ENCODE assay signal across 9 cellular contexts in the genomic region with DNA sequence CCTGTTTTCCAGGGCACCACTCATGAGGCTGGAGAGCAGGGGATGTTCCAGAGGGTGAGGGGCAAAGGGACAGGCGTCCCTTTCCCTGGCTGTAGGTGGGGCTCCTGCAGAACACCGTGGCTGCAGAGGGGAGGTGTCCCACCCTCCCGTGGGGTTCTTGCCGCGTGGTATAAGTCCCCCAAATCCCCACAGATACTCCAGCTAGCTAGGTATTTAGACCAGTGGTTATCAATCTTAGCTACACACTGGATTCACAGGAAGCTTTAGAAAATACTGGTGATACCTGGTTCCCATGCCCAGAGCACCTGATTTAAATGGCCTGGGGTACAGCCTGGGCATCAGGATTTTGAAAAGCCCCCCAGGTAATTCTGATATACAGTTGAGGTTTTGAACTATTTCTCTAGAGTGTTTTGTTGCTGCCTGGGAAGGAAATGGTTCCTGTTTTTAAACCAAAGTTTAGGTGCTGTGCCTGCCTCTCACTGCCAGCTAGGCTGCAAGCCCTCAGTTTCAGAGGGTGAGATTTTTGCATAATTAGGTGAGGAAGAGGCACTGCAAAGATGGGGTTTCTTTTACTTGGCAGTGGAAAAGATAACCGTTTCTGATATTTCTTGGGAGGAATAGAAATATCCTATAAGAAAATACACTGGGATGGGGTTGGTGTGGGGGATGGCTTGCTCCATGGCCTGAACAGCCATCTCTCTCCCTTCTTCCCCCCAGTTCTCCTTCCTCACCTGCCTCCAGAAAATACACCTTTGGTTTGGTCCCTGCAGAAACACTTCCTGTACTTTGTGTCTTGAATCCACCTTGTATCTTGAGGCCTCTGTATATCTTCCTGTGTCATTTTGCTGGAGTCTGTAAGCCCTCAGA. TPM values are rescaled to one million over a fixed set of nuclear protein-coding genes. Genes with fewer than 3 reads are reported as not detected.
DNase-seq lines count a peak whose midpoint lies in the region; ATAC-seq and TF ChIP-seq lines count a peak whose summit lies in the region.
"Had no signal": no experiment of that assay in that cellular context is flagged by ENCODE, and none has a peak within 500 bp of the region (broad histone marks: within the 10 kb centered on the region; RNA-seq: fewer than 3 reads in every experiment).

No MANE protein-coding gene starts in this region.

- peak overlapping the region; percentile 75 to 96 (median 92) for H3K4me3 ChIP-seq in BLaER1 treated with 17β-estradiol and CSF1 and Interleukin-3, amounts not matched to agents 10 nM and 100 nM
- H3K4me3 ChIP-seq in HL-60 (replicated peaks; ENCODE audit: insufficient read depth, low read length): peak overlapping the region; percentile 73
- peak overlapping the region; percentile 90 for H3K4me3 ChIP-seq in naive thymus-derived CD4-positive, alpha-beta T cell (ENCODE audit: low read length)

- H3K4me3 Mint-ChIP-seq in naive thymus-derived CD4-positive, alpha-beta T cell: peak overlapping the region; percentile 77 to 99 (median 96)

- peaks cover 72 to 87% (median 84%) of the 10 kb centered on the region in 10 experiments for H3K4me1 ChIP-seq in BLaER1 treated with 17β-estradiol and CSF1 and Interleukin-3, amounts not matched to agents 10 nM and 100 nM
- peaks cover 68% of the 10 kb centered on the region in 2 donors for H3K4me1 ChIP-seq in naive thymus-derived CD4-positive, alpha-beta T cell (ENCODE audit: control insufficient read depth in 2 of 2, insufficient read depth in 2 of 2, low read length in 2 of 2)

- POLR2A ChIA-PET in naive thymus-derived CD4-positive, alpha-beta T cell (lab: Charles Lee): interaction anchor here (0.6 to 30.7 kb wide), 7 partner anchors 0 to 363 kb away, joined by 3 to 722 read pairs (median 5); partner anchors contain the start of genes EIF2D and FCMR

- no peaks in the 10 kb centered on the region for H3K9me3 ChIP-seq in BLaER1 treated with 17β-estradiol and CSF1 and Interleukin-3, amounts not matched to agents 10 nM and 100 nM (replicated peaks in 1 of 11)
- H3K9me3 ChIP-seq in naive thymus-derived CD4-positive, alpha-beta T cell (ENCODE audit: control insufficient read depth in 2 of 3, low read length in 3 of 3): no peaks in the 10 kb centered on the region

- peak overlapping the region; percentile 97 for H3K27ac Mint-ChIP-seq in activated naive CD4-positive, alpha-beta T cell treated with anti-CD3 and anti-CD28 coated beads, Interleukin-2, amount 50 U/mL, for 72 hours
- H3K27ac Mint-ChIP-seq in naive thymus-derived CD4-positive, alpha-beta T cell: peak overlapping the region; percentile 86 to 100 (median 91)

- H3K36me3 ChIP-seq in BLaER1 treated with 17β-estradiol and CSF1 and Interleukin-3, amounts not matched to agents 10 nM and 100 nM: peaks cover 19 to 39% (median 34%) of the 10 kb centered on the region in 11 experiments; a peak in 19 of 22 replicates
- peaks cover 14 to 34% (median 19%) of the 10 kb centered on the region in 3 experiments for H3K36me3 ChIP-seq in naive thymus-derived CD4-positive, alpha-beta T cell (ENCODE audit: control insufficient read depth in 2 of 3, insufficient read depth in 3 of 3, low read length in 3 of 3)

- H4K20me1 ChIP-seq in BLaER1 treated with 17β-estradiol and CSF1 and Interleukin-3, amounts not matched to agents 10 nM and 100 nM: peaks cover 0 to 35% (median 8%) of the 10 kb centered on the region in 11 experiments; a peak in 11 of 22 replicates

- CTCF ChIA-PET in naive thymus-derived CD4-positive, alpha-beta T cell (lab: Charles Lee): interaction anchor here (0.7 to 20.4 kb wide), 5 partner anchors 13 to 94 kb away, joined by 3 to 424 read pairs (median 5); no protein-coding TSS in a partner anchor

- no peaks in the 10 kb centered on the region for H3K9me3 Mint-ChIP-seq in activated naive CD4-positive, alpha-beta T cell treated with anti-CD3 and anti-CD28 coated beads, Interleukin-2, amount 50 U/mL, for 72 hours
- H3K9me3 Mint-ChIP-seq in naive thymus-derived CD4-positive, alpha-beta T cell: no peaks in the 10 kb centered on the region

- DNase-seq in HL-60 (ENCODE audit: low read depth in 1 of 2, low spot score in 1 of 2): peak in 1 of 2 experiments; percentile 45
- no peak for DNase-seq in activated naive CD4-positive, alpha-beta T cell treated with anti-CD3 and anti-CD28 coated beads, Interleukin-2, amount 50 U/mL, for 72 hours (ENCODE audit: low spot score in 2 of 2)
- peak in 6 of 9 donors; percentile 50 to 69 (median 56) for DNase-seq in naive thymus-derived CD4-positive, alpha-beta T cell
- no peak for DNase-seq in activated CD4-positive, CD25-positive, alpha-beta regulatory T cell treated with anti-CD3 and anti-CD28 coated beads, Interleukin-2, amount 50 U/mL, for 72 hours
- DNase-seq in NCI-H1105 (lab: John Stamatoyannopoulos, UW): no peak
- no peak for DNase-seq in hippocampal formation (lab: John Stamatoyannopoulos, UW)
- DNase-seq: EL had no signal

- peak overlapping the region; percentile 88 to 98 (median 95) for H3K27ac ChIP-seq in BLaER1 treated with 17β-estradiol and CSF1 and Interleukin-3, amounts not matched to agents 10 nM and 100 nM
- H3K27ac ChIP-seq in HL-60 (replicated peaks): peak overlapping the region; percentile 91
- H3K27ac ChIP-seq in naive thymus-derived CD4-positive, alpha-beta T cell (ENCODE audit: low read depth, low read length): peak overlapping the region; percentile 90

- H3K4me1 Mint-ChIP-seq in naive thymus-derived CD4-positive, alpha-beta T cell: peaks cover 57 to 76% (median 71%) of the 10 kb centered on the region in 7 donors

- TF ChIP-seq CTCF in HL-60 (IDR thresholded peaks at IDR 0.05; ENCODE audit: insufficient read depth, low read length): no peak

- H3K4me2 ChIP-seq in BLaER1 treated with 17β-estradiol and CSF1 and Interleukin-3, amounts not matched to agents 10 nM and 100 nM: peak overlapping the region; percentile 92 to 100 (median 99)

- intact Hi-C loops in naive thymus-derived CD4-positive, alpha-beta T cell (cut with micrococcal nuclease): loop anchor here in 1 of 2 donors (1.0 to 5.0 kb wide), 10 partner anchors 9 to 1272 kb away; partner anchors contain the start of genes CD55, EIF2D, FCMR and MAPKAPK2

- no peaks in the 10 kb centered on the region for H3K27me3 ChIP-seq in BLaER1 treated with 17β-estradiol and CSF1 and Interleukin-3, amounts not matched to agents 10 nM and 100 nM
- H3K27me3 ChIP-seq in HL-60 (ENCODE audit: insufficient read depth, poor library complexity, severe bottlenecking): no peaks in the 10 kb centered on the region
- H3K27me3 ChIP-seq in naive thymus-derived CD4-positive, alpha-beta T cell (ENCODE audit: control insufficient read depth in 2 of 2, insufficient read depth in 2 of 2, low read length in 2 of 2): no peaks in the 10 kb centered on the region

- H3K9ac ChIP-seq in BLaER1 treated with 17β-estradiol and CSF1 and Interleukin-3, amounts not matched to agents 10 nM and 100 nM: peak overlapping the region; percentile 90 to 97 (median 94)

- ATAC-seq in activated naive CD4-positive, alpha-beta T cell treated with anti-CD3 and anti-CD28 coated beads, Interleukin-2, amount 50 U/mL, for 72 hours: no peak
- ATAC-seq in naive thymus-derived CD4-positive, alpha-beta T cell: no peak
- no peak for ATAC-seq in HG03039 (IDR thresholded peaks at IDR 0.05; ENCODE audit: unreplicated experiment)

- H3K27me3 Mint-ChIP-seq in naive thymus-derived CD4-positive, alpha-beta T cell: no peaks in the 10 kb centered on the region

- peaks cover 62 to 69% of the 10 kb centered on the region in 2 donors for H3K36me3 Mint-ChIP-seq in activated naive CD4-positive, alpha-beta T cell treated with anti-CD3 and anti-CD28 coated beads, Interleukin-2, amount 50 U/mL, for 72 hours
- peaks cover 0 to 55% (median 25%) of the 10 kb centered on the region in 5 donors for H3K36me3 Mint-ChIP-seq in naive thymus-derived CD4-positive, alpha-beta T cell

RNA-seq across cellular contexts. Expression of gene RASSF5, which starts 51.7 kb away (rescaled TPM):
- 100 to 1,000 TPM; 212 to 239 TPM for total RNA-seq in activated naive CD4-positive, alpha-beta T cell treated with anti-CD3 and anti-CD28 coated beads, Interleukin-2, amount 50 U/mL, for 72 hours
- total RNA-seq in naive thymus-derived CD4-positive, alpha-beta T cell: 100 to 1,000 TPM; 155 to 240 (median 218) TPM
- polyA plus RNA-seq in naive thymus-derived CD4-positive, alpha-beta T cell: 100 to 1,000 TPM; 299 to 416 TPM

RNA-seq across cellular contexts. Expression of gene EIF2D, which starts 53.2 kb away (rescaled TPM):
- 100 to 1,000 TPM in 1 of 2 donors, 10 to 100 TPM in 1; 87.1 to 111 TPM for total RNA-seq in activated naive CD4-positive, alpha-beta T cell treated with anti-CD3 and anti-CD28 coated beads, Interleukin-2, amount 50 U/mL, for 72 hours
- 10 to 100 TPM; 38.7 to 73.0 (median 59.6) TPM for total RNA-seq in naive thymus-derived CD4-positive, alpha-beta T cell
- 10 to 100 TPM; 33.5 to 53.4 TPM for polyA plus RNA-seq in naive thymus-derived CD4-positive, alpha-beta T cell

Comparison
In these comparisons a context has a peak if more than half of its experiments do, and no peak if none do; other contexts are left out.
1. DNase-seq: peak in naive thymus-derived CD4-positive, alpha-beta T cell (6 of 9); none in activated naive CD4-positive, alpha-beta T cell treated with anti-CD3 and anti-CD28 coated beads, Interleukin-2, amount 50 U/mL, for 72 hours (0 of 2), activated CD4-positive, CD25-positive, alpha-beta regulatory T cell treated with anti-CD3 and anti-CD28 coated beads, Interleukin-2, amount 50 U/mL, for 72 hours (single experiment), NCI-H1105 (single experiment) and hippocampal formation (0 of 2).
2. Peak in every context shown above with its lines, with median percentiles within 50 percentile points of each other: H3K27ac ChIP-seq and H3K4me3 ChIP-seq.